ENCODE assay signal across 33 cellular contexts in the genomic region with DNA sequence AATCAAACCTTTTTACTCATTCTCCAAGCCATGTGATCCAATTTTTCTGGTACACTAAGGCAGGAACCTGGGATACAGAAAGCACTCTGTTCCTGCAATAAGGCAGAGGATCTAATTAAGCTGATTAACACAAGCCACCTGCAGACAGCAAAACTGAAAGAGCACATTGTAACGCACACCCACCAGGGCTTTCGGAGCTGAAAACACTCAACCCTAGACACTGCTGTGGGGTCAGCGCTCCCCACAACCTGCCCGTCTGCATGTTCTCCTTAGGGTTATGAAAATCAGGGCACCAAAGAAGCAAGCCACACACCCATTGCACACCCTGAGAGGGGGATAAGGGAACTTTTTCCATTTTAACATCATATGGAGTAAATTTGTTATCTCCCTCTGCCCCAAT.
"Had no signal": no experiment of that assay in that cellular context is flagged by ENCODE, and none has a peak within 500 bp of the region (broad histone marks: within the 10 kb centered on the region; RNA-seq: fewer than 3 reads in every experiment).

No MANE protein-coding gene starts in this region.

- H3K27ac ChIP-seq: KMS-11, PC-9, RWPE1, SJCRH30, SK-N-MC had no signal

- H3K4me3 ChIP-seq: MG63, PC-9, SJCRH30, SK-N-MC had no signal

- H3K9me3 ChIP-seq: MG63, SJCRH30 had no signal

- H3K9ac ChIP-seq: KMS-11 had no signal

- H3K36me3 ChIP-seq: MG63, SJCRH30 had no signal

- H3K4me1 ChIP-seq: SJCRH30 had no signal

- ATAC-seq: Panc1, Right ventricle myocardium inferior, SK-N-SH treated with all-trans-retinoic acid at 6 μM for 48 hours, T-cell had no signal

- H3K4me2 ChIP-seq: KMS-11, PC-9 had no signal

- DNase-seq: Kasumi-1, MG63, NCI-H1048, NCI-H1092 treated with DMSO at 0.1 percent for 48 hours, NCI-H1105 treated with DMSO at 0.1 percent for 48 hours, NCI-H1417, NCI-H1436, NCI-H146, NCI-H1694, NCI-H187, NCI-H1930, NCI-H2029 treated with DMSO at 0.1 percent for 48 hours, NCI-H2081 treated with DMSO at 0.1 percent for 48 hours, NCI-H2107, NCI-H2171, NCI-H226, NCI-H446 treated with DMSO at 0.1 percent for 48 hours, NCI-H510A, NCI-H524, NCI-H526, NCI-H69, NCI-H748 treated with DMSO at 0.1 percent for 48 hours, PC-9, SHP77, SIG-M5, SJCRH30, T-cell had no signal

- H3K27me3 ChIP-seq: MG63, SJCRH30 had no signal

- H2AFZ ChIP-seq: PC-9 had no signal
